Comparison of ENCODE assay signal across 16 cellular contexts in the genomic region with DNA sequence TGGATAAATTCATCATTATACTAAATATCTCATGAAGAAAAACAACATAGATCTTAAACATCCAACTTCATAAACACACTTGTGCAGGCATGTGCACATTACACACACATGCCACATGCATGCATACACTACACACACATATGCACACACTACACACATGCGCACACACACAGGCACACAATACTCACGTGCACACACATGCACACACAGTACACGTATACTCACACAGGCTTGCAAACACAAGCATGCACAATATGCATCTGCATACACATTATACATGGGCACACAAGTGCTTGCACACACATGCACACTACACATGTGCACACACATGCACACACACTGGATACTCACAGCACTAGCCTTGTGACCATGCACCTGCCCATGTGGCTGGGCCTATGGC.
DNase-seq lines count a peak whose midpoint lies in the region; ATAC-seq and TF ChIP-seq lines count a peak whose summit lies in the region.
"Had no signal": no experiment of that assay in that cellular context is flagged by ENCODE, and none has a peak within 500 bp of the region (broad histone marks: within the 10 kb centered on the region; RNA-seq: fewer than 3 reads in every experiment).

No MANE protein-coding gene starts in this region.

- H3K27ac ChIP-seq in BLaER1 treated with 17β-estradiol and CSF1 and Interleukin-3, amounts not matched to agents 10 nM and 100 nM, result no peak overlapping the region
- H3K27ac ChIP-seq in HEK293 (ENCODE audit: extremely low read depth, low read depth, low read length), result no peak overlapping the region
- H3K27ac ChIP-seq in endodermal cell (ENCODE audit: low read depth, low read length), result no peak overlapping the region
- no peak overlapping the region for H3K27ac ChIP-seq in upper lobe of right lung

- CTCF ChIA-PET in HEK293 (lab: Yijun Ruan, JAX), result interaction anchor here (0.6 kb wide), 1 partner anchor 1142 kb away, joined by 3 read pairs; no protein-coding TSS in a partner anchor

- no peaks in the 10 kb centered on the region for H3K36me3 Mint-ChIP-seq in endodermal cell (ENCODE audit: low read depth)
- H3K36me3 Mint-ChIP-seq: CD14-positive monocyte; CD4-positive, alpha-beta memory T cell had no signal

- H3K9me3 ChIP-seq in BLaER1 treated with 17β-estradiol and CSF1 and Interleukin-3, amounts not matched to agents 10 nM and 100 nM (replicated peaks in 1 of 11), result peaks cover 0 to 8% (median 0%) of the 10 kb centered on the region in 11 experiments; a peak in 1 of 22 replicates
- H3K9me3 ChIP-seq in HEK293 (ENCODE audit: control insufficient read depth, insufficient read depth, low read depth, low read length) (no peaks in the 10 kb centered on the region), endodermal cell (ENCODE audit: control insufficient read depth, low read length) (no peaks in the 10 kb centered on the region), upper lobe of right lung (no peaks in the 10 kb centered on the region)
- H3K9me3 ChIP-seq: BE2C had no signal

- peak overlapping the region in 8 of 11 experiments; percentile 17 to 86 (median 80); a peak in 10 of 22 replicates for H3K4me2 ChIP-seq in BLaER1 treated with 17β-estradiol and CSF1 and Interleukin-3, amounts not matched to agents 10 nM and 100 nM
- H3K4me2 ChIP-seq: GM23338 had no signal

- H4K20me1 ChIP-seq in BLaER1 treated with 17β-estradiol and CSF1 and Interleukin-3, amounts not matched to agents 10 nM and 100 nM, result peaks cover 0 to 4% (median 0%) of the 10 kb centered on the region in 11 experiments; a peak in 2 of 22 replicates

- H3K4me3 ChIP-seq in BLaER1 treated with 17β-estradiol and CSF1 and Interleukin-3, amounts not matched to agents 10 nM and 100 nM, result no peak overlapping the region
- H3K4me3 ChIP-seq in HEK293 (ENCODE audit: low read depth, low read length) (no peak overlapping the region), endodermal cell (ENCODE audit: low read length) (no peak overlapping the region), upper lobe of right lung (no peak overlapping the region)
- H3K4me3 ChIP-seq: GM23338 had no signal

- H3K4me1 Mint-ChIP-seq in endodermal cell, result peaks cover 4% of the 10 kb centered on the region
- H3K4me1 Mint-ChIP-seq: CD14-positive monocyte had no signal

- peak; percentile 33 for ATAC-seq in upper lobe of right lung
- no peak for ATAC-seq in GM18867 (IDR thresholded peaks at IDR 0.05; ENCODE audit: unreplicated experiment)
- ATAC-seq in Right ventricle myocardium inferior, result no peak
- ATAC-seq: GM23338, HCT116 had no signal

- H3K36me3 ChIP-seq in BLaER1 treated with 17β-estradiol and CSF1 and Interleukin-3, amounts not matched to agents 10 nM and 100 nM, result no peaks in the 10 kb centered on the region
- no peaks in the 10 kb centered on the region for H3K36me3 ChIP-seq in HEK293 (ENCODE audit: control insufficient read depth in 2 of 2, insufficient read depth in 1 of 2, low read length in 2 of 2)
- H3K36me3 ChIP-seq in endodermal cell (ENCODE audit: control insufficient read depth, insufficient read depth, low read length), result no peaks in the 10 kb centered on the region
- no peaks in the 10 kb centered on the region for H3K36me3 ChIP-seq in upper lobe of right lung
- H3K36me3 ChIP-seq: BE2C had no signal

- no peaks in the 10 kb centered on the region for H3K27me3 ChIP-seq in BLaER1 treated with 17β-estradiol and CSF1 and Interleukin-3, amounts not matched to agents 10 nM and 100 nM
- H3K27me3 ChIP-seq in endodermal cell (ENCODE audit: control insufficient read depth, insufficient read depth, low read length, poor library complexity, severe bottlenecking) (no peaks in the 10 kb centered on the region), upper lobe of right lung (peaks cover 24% of the 10 kb centered on the region)
- H3K27me3 ChIP-seq: BE2C had no signal

- intact Hi-C loops in upper lobe of right lung (cut with DNase I) (no loop called here), Right ventricle myocardium inferior (cut with DNase I) (no loop called here)

- DNase-seq in endodermal cell (peak; percentile 5), upper lobe of right lung (no peak), Right ventricle myocardium inferior (ENCODE audit: missing footprints) (no peak), NCI-H1417 treated with DMSO at 0.1 percent for 48 hours (lab: John Stamatoyannopoulos, UW) (no peak)
- DNase-seq: ACHN; BE2C; CD4-positive, alpha-beta memory T cell; DMS79 treated with DMSO at 0.1 percent for 48 hours; GF-D8; KG1 had no signal

- no peaks in the 10 kb centered on the region for H3K9me3 Mint-ChIP-seq in endodermal cell
- H3K9me3 Mint-ChIP-seq: CD4-positive, alpha-beta memory T cell; GM23338 had no signal

- POLR2A ChIA-PET in HEK293 (lab: Yijun Ruan, JAX), result no interaction called here

- no peak overlapping the region for H3K9ac ChIP-seq in BLaER1 treated with 17β-estradiol and CSF1 and Interleukin-3, amounts not matched to agents 10 nM and 100 nM
- no peak overlapping the region for H3K9ac ChIP-seq in endodermal cell (ENCODE audit: extremely low read depth, low read length, poor library complexity, severe bottlenecking)

- H3K4me3 Mint-ChIP-seq in endodermal cell, result no peak overlapping the region
- H3K4me3 Mint-ChIP-seq: CD14-positive monocyte; CD4-positive, alpha-beta memory T cell; GM23338 had no signal

- WGBS in endodermal cell (ENCODE audit: insufficient coverage in 1 of 2, insufficient read length in 1 of 2), 2 experiments, result 90 to 97% methylated on average over 3 of the region's 3 CpGs

- no peaks in the 10 kb centered on the region for H3K27me3 Mint-ChIP-seq in endodermal cell (ENCODE audit: insufficient read depth)

- TF ChIP-seq CTCF in HEK293 (tag by site-specific recombination; IDR thresholded peaks at IDR 0.05), result no peak
- no peak for TF ChIP-seq CTCF in endodermal cell (conservative IDR thresholded peaks at IDR 0.05)
- no peak for TF ChIP-seq CTCF in upper lobe of right lung (IDR thresholded peaks at IDR 0.05)

- H3K4me1 ChIP-seq in BLaER1 treated with 17β-estradiol and CSF1 and Interleukin-3, amounts not matched to agents 10 nM and 100 nM, result peaks cover 12 to 72% (median 55%) of the 10 kb centered on the region in 10 experiments; a peak in 18 of 20 replicates
- H3K4me1 ChIP-seq in HEK293 (ENCODE audit: control insufficient read depth, insufficient read depth, low read length) (no peaks in the 10 kb centered on the region), endodermal cell (ENCODE audit: control insufficient read depth, insufficient read depth, low read length) (no peaks in the 10 kb centered on the region), upper lobe of right lung (no peaks in the 10 kb centered on the region)
- H3K4me1 ChIP-seq: BE2C had no signal

- no peak overlapping the region for H3K27ac Mint-ChIP-seq in endodermal cell
- H3K27ac Mint-ChIP-seq: CD14-positive monocyte; CD4-positive, alpha-beta memory T cell; GM23338 had no signal

TF ChIP-seq in HEK293, 187 proteins besides CTCF, POLR2A, EP300 and RAD21:
- TF ChIP-seq, protein P1, sequence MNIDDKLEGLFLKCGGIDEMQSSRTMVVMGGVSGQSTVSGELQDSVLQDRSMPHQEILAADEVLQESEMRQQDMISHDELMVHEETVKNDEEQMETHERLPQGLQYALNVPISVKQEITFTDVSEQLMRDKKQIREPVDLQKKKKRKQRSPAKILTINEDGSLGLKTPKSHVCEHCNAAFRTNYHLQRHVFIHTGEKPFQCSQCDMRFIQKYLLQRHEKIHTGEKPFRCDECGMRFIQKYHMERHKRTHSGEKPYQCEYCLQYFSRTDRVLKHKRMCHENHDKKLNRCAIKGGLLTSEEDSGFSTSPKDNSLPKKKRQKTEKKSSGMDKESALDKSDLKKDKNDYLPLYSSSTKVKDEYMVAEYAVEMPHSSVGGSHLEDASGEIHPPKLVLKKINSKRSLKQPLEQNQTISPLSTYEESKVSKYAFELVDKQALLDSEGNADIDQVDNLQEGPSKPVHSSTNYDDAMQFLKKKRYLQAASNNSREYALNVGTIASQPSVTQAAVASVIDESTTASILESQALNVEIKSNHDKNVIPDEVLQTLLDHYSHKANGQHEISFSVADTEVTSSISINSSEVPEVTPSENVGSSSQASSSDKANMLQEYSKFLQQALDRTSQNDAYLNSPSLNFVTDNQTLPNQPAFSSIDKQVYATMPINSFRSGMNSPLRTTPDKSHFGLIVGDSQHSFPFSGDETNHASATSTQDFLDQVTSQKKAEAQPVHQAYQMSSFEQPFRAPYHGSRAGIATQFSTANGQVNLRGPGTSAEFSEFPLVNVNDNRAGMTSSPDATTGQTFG (tag by site-specific recombination; IDR thresholded peaks at IDR 0.05; ENCODE audit: borderline replicate concordance), result no peak
- TF ChIP-seq, protein P2, sequence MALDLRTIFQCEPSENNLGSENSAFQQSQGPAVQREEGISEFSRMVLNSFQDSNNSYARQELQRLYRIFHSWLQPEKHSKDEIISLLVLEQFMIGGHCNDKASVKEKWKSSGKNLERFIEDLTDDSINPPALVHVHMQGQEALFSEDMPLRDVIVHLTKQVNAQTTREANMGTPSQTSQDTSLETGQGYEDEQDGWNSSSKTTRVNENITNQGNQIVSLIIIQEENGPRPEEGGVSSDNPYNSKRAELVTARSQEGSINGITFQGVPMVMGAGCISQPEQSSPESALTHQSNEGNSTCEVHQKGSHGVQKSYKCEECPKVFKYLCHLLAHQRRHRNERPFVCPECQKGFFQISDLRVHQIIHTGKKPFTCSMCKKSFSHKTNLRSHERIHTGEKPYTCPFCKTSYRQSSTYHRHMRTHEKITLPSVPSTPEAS (tag by site-specific recombination; IDR thresholded peaks at IDR 0.05), result peak; percentile 69; the same call in 1 of the 2 replicates
